1 cellular context compared by ENCODE assay signal in the genomic region with DNA sequence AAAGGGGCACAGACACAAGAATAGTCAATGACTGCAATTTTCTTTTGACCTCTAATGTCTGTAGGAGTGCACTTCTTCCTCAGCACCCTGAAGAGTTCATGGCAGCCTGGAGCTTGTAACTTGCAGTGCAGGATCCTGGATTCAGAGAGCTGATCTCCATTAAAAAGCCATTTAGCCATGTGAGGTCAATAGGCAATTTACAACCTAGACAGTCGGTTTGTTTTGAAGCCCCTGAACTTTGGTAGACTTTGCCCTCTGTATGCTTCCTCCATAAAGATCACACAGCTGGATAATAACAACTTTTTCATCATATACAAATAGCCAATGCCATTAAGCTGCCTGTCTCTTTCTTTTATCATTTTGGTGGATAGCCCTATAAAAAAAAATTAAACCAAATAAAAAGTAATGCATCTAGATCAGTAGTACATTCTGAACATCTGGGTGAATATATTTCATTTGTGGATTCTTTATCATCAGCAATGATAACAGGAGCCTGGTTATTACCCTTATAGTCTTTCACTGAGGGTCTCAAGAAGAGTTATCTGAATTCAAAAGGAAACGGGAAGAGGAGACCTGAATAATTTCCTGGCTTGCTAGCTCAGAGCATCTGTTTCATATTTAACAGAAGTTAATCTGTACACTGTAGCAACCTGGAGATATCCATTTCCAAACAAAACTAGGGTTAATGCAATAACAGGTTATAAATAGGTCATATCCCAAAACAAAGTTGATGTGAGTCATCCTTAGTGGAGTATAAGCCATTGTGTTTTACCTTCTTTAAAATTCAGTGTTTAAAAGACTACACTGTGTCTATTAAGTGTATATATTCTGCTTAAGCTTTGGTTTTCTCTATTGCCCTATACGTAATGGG.
TF ChIP-seq lines count a peak whose summit lies in the region.

No MANE protein-coding gene starts in this region.

TF ChIP-seq in endothelial cell of umbilical vein, 7 proteins besides CTCF, POLR2A, EP300 and RAD21:
- TF ChIP-seq MYC (IDR thresholded peaks at IDR 0.05; ENCODE audit: low read depth, low read length) (no peak), JUN (IDR thresholded peaks at IDR 0.05; ENCODE audit: borderline replicate concordance, insufficient read depth, insufficient read length, low read depth) (peak; percentile 53), POLR2AphosphoS5 (IDR thresholded peaks at IDR 0.05; ENCODE audit: insufficient read depth, low read depth, low read length) (no peak), GATA2 (IDR thresholded peaks at IDR 0.05; ENCODE audit: insufficient read depth, insufficient read length, low read depth, low read length) (no peak)
- TF ChIP-seq, protein P1, sequence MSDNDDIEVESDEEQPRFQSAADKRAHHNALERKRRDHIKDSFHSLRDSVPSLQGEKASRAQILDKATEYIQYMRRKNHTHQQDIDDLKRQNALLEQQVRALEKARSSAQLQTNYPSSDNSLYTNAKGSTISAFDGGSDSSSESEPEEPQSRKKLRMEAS (IDR thresholded peaks at IDR 0.05; ENCODE audit: insufficient read depth, insufficient read length) = no peak
